ENCODE assay signal across 18 cellular contexts in genomic region chr6:28469153-28469745, GRCh38. TPM values are rescaled to one million over a fixed set of nuclear protein-coding genes. Genes with fewer than 3 reads are reported as not detected.
"Had no signal": no experiment of that assay in that cellular context is flagged by ENCODE, and none has a peak within 500 bp of the region (broad histone marks: within the 10 kb centered on the region; RNA-seq: fewer than 3 reads in every experiment).

No MANE protein-coding gene starts in this region.

RNA-seq across cellular contexts. Expression of gene ZSCAN23, which starts 26.0 kb away (rescaled TPM):
- total RNA-seq: ascending aorta had no signal

RNA-seq across cellular contexts. Expression of gene GPX6, which starts 46.3 kb away (rescaled TPM):
- total RNA-seq: activated B cell treated with CpG ODN at 0.5 μM for 24 hours; activated CD4-positive, alpha-beta memory T cell treated with anti-CD3 and anti-CD28 coated beads for 36 hours; activated CD4-positive, alpha-beta T cell treated with anti-CD3 and anti-CD28 coated beads, Interleukin-2, amount 10 ng/mL, durations not matched to agents 24 days and 14 days; activated CD8-positive, alpha-beta memory T cell treated with anti-CD3 and anti-CD28 coated beads for 36 hours; activated CD8-positive, alpha-beta T cell treated with anti-CD3 and anti-CD28 coated beads for 36 hours; activated naive CD8-positive, alpha-beta T cell treated with anti-CD3 and anti-CD28 coated beads, Interleukin-2, amount 10 ng/mL, durations not matched to agents 7 days and 5 days; activated T-cell treated with anti-CD3 and anti-CD28 coated beads, Interleukin-2, amount 50 U/mL, for 4 hours; activated T-cell treated with anti-CD3 and anti-CD28 coated beads, Interleukin-2, amount 50 U/mL, for 72 hours; activated T-helper 1 cell treated with anti-CD3 and anti-CD28 coated beads, Interleukin-12 subunit alpha, Interleukin-12 subunit beta, Interleukin-2, Interleukin-4 antibody, amounts not matched to agents 30 ng/mL and 10 ng/mL and 1 ng/mL, durations not matched to agents 14 hours and 24 hours and 36 hours; activated T-helper 17 cell treated with anti-CD3 and anti-CD28 coated beads, Interleukin-2, amount 50 U/mL, for 72 hours; ascending aorta; bronchial epithelial cell; cardiac muscle cell; T-cell; T-helper 1 cell treated with Interleukin-12 subunit alpha and Interleukin-12 subunit beta and Interleukin-4 antibody, amounts not matched to agents 30 ng/mL and 1 ng/mL, for 36 hours; T-helper 17 cell; T-helper 2 cell treated with Interferon-gamma antibody and Interleukin-4, amounts not matched to agents 100 ng/mL and 5 ng/mL, for 36 hours had no signal
- polyA plus RNA-seq: adipose tissue, cardiac muscle cell had no signal

RNA-seq across cellular contexts. Expression of gene GPX5, which starts 56.4 kb away (rescaled TPM):
- total RNA-seq: activated B cell treated with CpG ODN at 0.5 μM for 24 hours; activated CD4-positive, alpha-beta memory T cell treated with anti-CD3 and anti-CD28 coated beads for 36 hours; activated CD4-positive, alpha-beta T cell treated with anti-CD3 and anti-CD28 coated beads, Interleukin-2, amount 10 ng/mL, durations not matched to agents 24 days and 14 days; activated CD8-positive, alpha-beta memory T cell treated with anti-CD3 and anti-CD28 coated beads for 36 hours; activated CD8-positive, alpha-beta T cell treated with anti-CD3 and anti-CD28 coated beads for 36 hours; activated naive CD8-positive, alpha-beta T cell treated with anti-CD3 and anti-CD28 coated beads, Interleukin-2, amount 10 ng/mL, durations not matched to agents 7 days and 5 days; activated T-cell treated with anti-CD3 and anti-CD28 coated beads, Interleukin-2, amount 50 U/mL, for 4 hours; activated T-cell treated with anti-CD3 and anti-CD28 coated beads, Interleukin-2, amount 50 U/mL, for 72 hours; activated T-helper 1 cell treated with anti-CD3 and anti-CD28 coated beads, Interleukin-12 subunit alpha, Interleukin-12 subunit beta, Interleukin-2, Interleukin-4 antibody, amounts not matched to agents 30 ng/mL and 10 ng/mL and 1 ng/mL, durations not matched to agents 14 hours and 24 hours and 36 hours; activated T-helper 17 cell treated with anti-CD3 and anti-CD28 coated beads, Interleukin-2, amount 50 U/mL, for 72 hours; ascending aorta; bronchial epithelial cell; T-cell; T-helper 1 cell treated with Interleukin-12 subunit alpha and Interleukin-12 subunit beta and Interleukin-4 antibody, amounts not matched to agents 30 ng/mL and 1 ng/mL, for 36 hours; T-helper 17 cell; T-helper 2 cell treated with Interferon-gamma antibody and Interleukin-4, amounts not matched to agents 100 ng/mL and 5 ng/mL, for 36 hours had no signal
- polyA plus RNA-seq: adipose tissue had no signal
